ENCODE assay signal across 22 cellular contexts in genomic region chr10:132742167-132742836, GRCh38. TPM values are rescaled to one million over a fixed set of nuclear protein-coding genes. Genes with fewer than 3 reads are reported as not detected.
DNase-seq lines count a peak whose midpoint lies in the region; ATAC-seq and TF ChIP-seq lines count a peak whose summit lies in the region.
"Had no signal": no experiment of that assay in that cellular context is flagged by ENCODE, and none has a peak within 500 bp of the region (broad histone marks: within the 10 kb centered on the region; RNA-seq: fewer than 3 reads in every experiment).

No MANE protein-coding gene starts in this region.

- H2BK12ac ChIP-seq in neuronal stem cell (ENCODE audit: low read length) = no peak overlapping the region

- no peak overlapping the region for H3K4me3 Mint-ChIP-seq in GM23338
- no peak overlapping the region for H3K4me3 Mint-ChIP-seq in WTC11

- no peak overlapping the region for H3K4ac ChIP-seq in neuronal stem cell (ENCODE audit: low read length)

- CTCF ChIA-PET in WTC11 (lab: Charles Lee) = interaction anchor here (0.9 to 1.4 kb wide), 2 partner anchors 88 to 108 kb away, joined by 3 to 6 read pairs; no protein-coding TSS in a partner anchor

- H3K36me3 ChIP-seq in GM23338 (ENCODE audit: insufficient read depth) (no peaks in the 10 kb centered on the region), neuronal stem cell (replicated peaks in 1 of 2; ENCODE audit: control insufficient read depth in 2 of 2, insufficient read depth in 2 of 2, low read length in 2 of 2) (peaks cover 0 to 3% of the 10 kb centered on the region in 2 donors)

- H3K27me3 Mint-ChIP-seq in GM23338 (ENCODE audit: insufficient read depth, low read depth, poor library complexity) (peaks cover 2% of the 10 kb centered on the region), WTC11 (ENCODE audit: low read depth) (no peaks in the 10 kb centered on the region)
- H3K27me3 Mint-ChIP-seq: CD8-positive, alpha-beta memory T cell; IgD-negative memory B cell had no signal

- no peak overlapping the region for H2AK5ac ChIP-seq in neuronal stem cell (ENCODE audit: low read depth, low read length)

- H3K27ac ChIP-seq in GM23338 (ENCODE audit: low read depth) = peak overlapping the region; percentile 74; the same call in 1 of the 2 replicates
- no peak overlapping the region for H3K27ac ChIP-seq in neuronal stem cell (replicated peaks; ENCODE audit: low read length)
- H3K27ac ChIP-seq: GM23248 had no signal

- no peaks in the 10 kb centered on the region for H3K27me3 ChIP-seq in GM23338 (ENCODE audit: insufficient read depth)
- H3K27me3 ChIP-seq in neuronal stem cell (ENCODE audit: control insufficient read depth in 3 of 3, insufficient read depth in 3 of 3, low read depth in 1 of 3, low read length in 3 of 3) = peaks cover 0 to 46% (median 0%) of the 10 kb centered on the region in 3 experiments

- peak overlapping the region; percentile 3 for H3K18ac ChIP-seq in neuronal stem cell (ENCODE audit: low read length)

- H3K14ac ChIP-seq in neuronal stem cell (ENCODE audit: low read length) = peak overlapping the region; percentile 1

- no peaks in the 10 kb centered on the region; the same call in 2 of the 3 replicates for H3K9me3 Mint-ChIP-seq in GM23338
- H3K9me3 Mint-ChIP-seq in WTC11 = no peaks in the 10 kb centered on the region
- H3K9me3 Mint-ChIP-seq: CD8-positive, alpha-beta memory T cell; IgD-negative memory B cell had no signal

- no peak overlapping the region for H2BK5ac ChIP-seq in neuronal stem cell (ENCODE audit: low read length)

- peaks cover 5% of the 10 kb centered on the region for H3K79me1 ChIP-seq in neuronal stem cell (ENCODE audit: low read depth, low read length)

- DNase-seq in GM23338 (ENCODE audit: low spot score) (peak; percentile 34), WTC11 (ENCODE audit: low spot score) (no peak), left kidney (ENCODE audit: low read depth, low spot score) (peak; percentile 33), neuronal stem cell (ENCODE audit: low spot score) (no peak), GDM1 (lab: John Stamatoyannopoulos, UW) (no peak), GM19238 (ENCODE audit: insufficient read length, low spot score) (no peak)
- DNase-seq in activated CD4-positive, alpha-beta T cell treated with anti-CD3 and anti-CD28 coated beads for 1 hour = no peak
- DNase-seq: AML-193; C1 segment of cervical spinal cord; Calu3; CD8-positive, alpha-beta memory T cell; DMS153; GM23248; NCI-H1048; NCI-H1417 treated with DMSO at 0.1 percent for 48 hours; NCI-H187 had no signal

- H2AFZ ChIP-seq in GM23338 (no peak overlapping the region), neuronal stem cell (ENCODE audit: low read length) (no peak overlapping the region)
- H2AFZ ChIP-seq: GM23248 had no signal

- H3K36me3 Mint-ChIP-seq in GM23338 (ENCODE audit: low read depth) (no peaks in the 10 kb centered on the region), WTC11 (no peaks in the 10 kb centered on the region)

- H3K4me1 ChIP-seq in GM23338 (ENCODE audit: insufficient read depth) (peaks cover 9% of the 10 kb centered on the region), neuronal stem cell (ENCODE audit: control insufficient read depth in 2 of 2, insufficient read depth in 1 of 2, low read depth in 1 of 2, low read length in 2 of 2) (peaks cover 23 to 39% of the 10 kb centered on the region in 2 donors)

- no peak overlapping the region for H3K9ac ChIP-seq in neuronal stem cell (ENCODE audit: low read depth, low read length, poor library complexity)
- H3K9ac ChIP-seq: GM23248 had no signal

- POLR2A ChIA-PET in WTC11 (lab: Charles Lee) = no interaction called here

- TF ChIP-seq CTCF in GM23338 (conservative IDR thresholded peaks at IDR 0.05; ENCODE audit: low read depth in 2 of 2) (no peak), WTC11 (IDR thresholded peaks at IDR 0.05) (no peak)

- H4K20me1 ChIP-seq in GM23338 (replicated peaks; ENCODE audit: insufficient read depth) = no peaks in the 10 kb centered on the region

- H4K91ac ChIP-seq in neuronal stem cell (ENCODE audit: low read depth, low read length, poor library complexity) = no peak overlapping the region

- no peak overlapping the region for H3K4me2 ChIP-seq in GM23338
- H3K4me2 ChIP-seq in neuronal stem cell (ENCODE audit: insufficient read depth, low read length, poor library complexity, severe bottlenecking) = peak overlapping the region; percentile 29

- H3K23ac ChIP-seq in neuronal stem cell (ENCODE audit: low read depth, low read length, poor library complexity) = no peak overlapping the region

- no CpG with 5 or more reads among the region's 27 CpGs for WGBS in neuronal stem cell (ENCODE audit: extremely low coverage in 2 of 2, insufficient read length in 2 of 2, insufficient replicate concordance in 1 of 2), 2 donors

- H2BK15ac ChIP-seq in neuronal stem cell (ENCODE audit: low read length) = no peak overlapping the region

- H3K4me1 Mint-ChIP-seq in GM23338 = peaks cover 30% of the 10 kb centered on the region
- peaks cover 19% of the 10 kb centered on the region for H3K4me1 Mint-ChIP-seq in WTC11
- H3K4me1 Mint-ChIP-seq: CD8-positive, alpha-beta memory T cell; IgD-negative memory B cell had no signal

- H3K9me3 ChIP-seq in neuronal stem cell (replicated peaks in 1 of 2; ENCODE audit: control insufficient read depth in 2 of 2, insufficient read depth in 1 of 2, low read depth in 1 of 2, low read length in 2 of 2) = peaks cover 2 to 16% of the 10 kb centered on the region in 2 donors

- H3K9me2 ChIP-seq in GM23338 (ENCODE audit: insufficient read depth) = no peaks in the 10 kb centered on the region

- H3K4me3 ChIP-seq in GM23338 = no peak overlapping the region
- no peak overlapping the region for H3K4me3 ChIP-seq in neuronal stem cell (ENCODE audit: low read length in 2 of 2)
- H3K4me3 ChIP-seq: GM23248 had no signal

- H2BK120ac ChIP-seq in neuronal stem cell (ENCODE audit: low read depth, low read length) = no peak overlapping the region

- no peak overlapping the region for H4K8ac ChIP-seq in neuronal stem cell (ENCODE audit: low read depth, low read length)

- peak overlapping the region; percentile 70 for H3K27ac Mint-ChIP-seq in GM23338
- H3K27ac Mint-ChIP-seq in WTC11 = peak overlapping the region; percentile 65
- H3K27ac Mint-ChIP-seq: IgD-negative memory B cell had no signal

- H3F3A ChIP-seq in GM23338 (replicated peaks; ENCODE audit: low read depth) = 0 out of 2 replicates have a peak, but pooled peaks cover 3% of the 10 kb centered on the region

- ATAC-seq in GM23338 (peak; percentile 19), WTC11 (no peak), GM21515 (IDR thresholded peaks at IDR 0.05; ENCODE audit: unreplicated experiment) (no peak)
- ATAC-seq: Panc1 had no signal

- H3K79me2 ChIP-seq in GM23338 (replicated peaks; ENCODE audit: insufficient read depth) = no peaks in the 10 kb centered on the region

TF ChIP-seq in GM23338, 12 proteins besides CTCF, POLR2A, EP300 and RAD21:
- TF ChIP-seq EZH2phosphoT487 (IDR thresholded peaks at IDR 0.05; ENCODE audit: unreplicated experiment) = no peak
- no peak for TF ChIP-seq CREB1 (CRISPR knock-in tag; IDR thresholded peaks at IDR 0.05; ENCODE audit: low read depth)
TF ChIP-seq in GM23338: peak in this region for 0.

TF ChIP-seq in WTC11, 78 proteins besides CTCF, POLR2A, EP300 and RAD21:
- TF ChIP-seq SMAD4 (CRISPR knock-in tag; IDR thresholded peaks at IDR 0.05) = no peak

RNA-seq across cellular contexts. Expression of gene NKX6-2, which starts 43.6 kb away (rescaled TPM):
- 0.24 TPM in 1 of 2 replicates, not detected in the other for total RNA-seq in GM23338 (2014; rRNA removed; shearing (Covaris generic))
- 9.3 and 10.9 TPM in 2 replicates for polyA plus RNA-seq in GM23338 (2016; fragmentation: Nextera tagmentation; extraction: Ambion mirVana)
- 0.11 to 0.21 TPM (median 0.15 TPM) in 3 replicates for total RNA-seq in WTC11 (2021)
- 0.08 TPM for polyA plus RNA-seq in neuronal stem cell (2013, experiment 1 of 2)
- 0.06 TPM for polyA plus RNA-seq in neuronal stem cell (2013, experiment 2 of 2)
- total RNA-seq: A172; Calu3; CD8-positive, alpha-beta memory T cell; GM23248; NCI-H460 had no signal
- polyA plus RNA-seq: AG04450; CD8-positive, alpha-beta memory T cell; IgD-negative memory B cell had no signal

Comparison
In these comparisons a context has a peak if more than half of its experiments do, and no peak if none do; other contexts are left out.
1. DNase-seq: peak in GM23338 (single experiment) and left kidney (single experiment); none in WTC11 (single experiment), neuronal stem cell (single experiment), activated CD4-positive, alpha-beta T cell treated with anti-CD3 and anti-CD28 coated beads for 1 hour (single experiment), GDM1 (single experiment) and GM19238 (single experiment).